In the genomic region with DNA sequence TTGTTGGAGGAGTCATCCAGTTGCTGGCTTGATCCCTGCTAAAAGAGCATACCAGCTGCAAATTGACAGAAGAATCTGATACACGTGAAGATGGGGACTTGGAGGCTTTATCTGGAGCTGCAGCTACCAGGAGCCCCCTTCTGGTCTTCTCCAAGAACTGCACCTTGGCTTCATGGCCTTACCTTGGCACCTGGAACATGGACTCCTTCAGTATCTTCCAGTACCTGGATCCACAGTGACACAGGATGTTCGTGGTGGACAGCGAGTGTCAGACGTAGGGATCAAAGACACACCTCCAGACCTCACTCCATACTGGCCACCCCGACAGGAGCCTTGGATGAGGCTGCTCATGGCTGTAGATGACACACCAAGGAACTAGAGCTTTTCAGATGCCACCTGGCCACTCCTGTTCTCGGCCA, we compare ENCODE assay signal across 8 cellular contexts. TPM values are rescaled to one million over a fixed set of nuclear protein-coding genes. Genes with fewer than 3 reads are reported as not detected.
DNase-seq lines count a peak whose midpoint lies in the region; ATAC-seq, FAIRE-seq and TF ChIP-seq lines count a peak whose summit lies in the region.

No MANE protein-coding gene starts in this region.

- no peak overlapping the region for H3K9ac ChIP-seq in HepG2 (ENCODE audit: insufficient read depth, low read depth, low read length)

- H2AFZ ChIP-seq in HepG2 (ENCODE audit: low read length) = no peak overlapping the region

- no peaks in the 10 kb centered on the region for H3K4me1 Mint-ChIP-seq in chondrocyte (ENCODE audit: low read depth)

- CTCF ChIA-PET in HepG2 (lab: Yijun Ruan, JAX; ENCODE audit: low intra/inter-chr PET ratio, low total read pairs) = interaction anchor here (1.2 to 6.0 kb wide), 4 partner anchors 70 to 300 kb away, joined by 3 to 153 read pairs (median 4); no protein-coding TSS in a partner anchor

- H3K4me2 ChIP-seq in HepG2 (ENCODE audit: low read depth, low read length) = no peak overlapping the region

- H3K27ac Mint-ChIP-seq in chondrocyte (ENCODE audit: unreplicated experiment) = no peak overlapping the region

- FAIRE-seq in HepG2 (lab: Jason Lieb, UNC) = peak; percentile 80

- peak; percentile 85 for ATAC-seq in HepG2
- ATAC-seq in HG03378 (IDR thresholded peaks at IDR 0.05; ENCODE audit: unreplicated experiment) = no peak

- no peaks in the 10 kb centered on the region for H3K79me2 ChIP-seq in HepG2 (ENCODE audit: insufficient read depth, low read length)

- POLR2A ChIA-PET in HepG2 (lab: Yijun Ruan, JAX) = interaction anchor here (2.2 kb wide), 1 partner anchor 77 kb away, joined by 5 read pairs; no protein-coding TSS in a partner anchor

- no peak overlapping the region for H3K4me3 ChIP-seq in H7 (ENCODE audit: insufficient read depth, low read depth, low read length)
- H3K4me3 ChIP-seq in HepG2 (replicated peaks in 1 of 3; ENCODE audit: insufficient read depth in 1 of 3, low read depth in 2 of 3, low read length in 3 of 3) = no peak overlapping the region

- H3K27me3 ChIP-seq in H7 (ENCODE audit: control insufficient read depth, insufficient read depth, low read length) (no peaks in the 10 kb centered on the region), HepG2 (ENCODE audit: control insufficient read depth in 1 of 2, insufficient read depth in 2 of 2, low read length in 2 of 2) (no peaks in the 10 kb centered on the region)

- no peaks in the 10 kb centered on the region for H3K27me3 Mint-ChIP-seq in chondrocyte (ENCODE audit: low read depth)

- peaks cover 11% of the 10 kb centered on the region for H3K9me3 Mint-ChIP-seq in chondrocyte (ENCODE audit: low read depth)

- TF ChIP-seq CTCF in AG09319 (IDR thresholded peaks at IDR 0.05; ENCODE audit: low read depth, low read length) = peak; percentile 97
- peak; percentile 87 for TF ChIP-seq CTCF in chondrocyte (IDR thresholded peaks at IDR 0.05)
- peak; percentile 91 for TF ChIP-seq CTCF in HepG2 (CRISPR knock-in tag; IDR thresholded peaks at IDR 0.05)

- TF ChIP-seq RAD21 in HepG2 (CRISPR knock-in tag; IDR thresholded peaks at IDR 0.05) = peak; percentile 86

- in situ Hi-C loops in HepG2 (cut with HindIII; ENCODE audit: extremely low pct_ligation_motif_present, low pct_unique_long_range_greater_than_20kb) = loop anchor here (5.0 kb wide), 1 partner anchor 78 kb away; no protein-coding TSS in a partner anchor

- intact Hi-C loops in HepG2 (cut with micrococcal nuclease; ENCODE audit: unreplicated experiment) = loop anchor here (1.0 kb wide), 1 partner anchor 76 kb away; no protein-coding TSS in a partner anchor

- H3K27ac ChIP-seq in HepG2 (ENCODE audit: extremely low read length, insufficient read depth, low read length) = no peak overlapping the region

- 8% methylated on average over 4 of the region's 6 CpGs for WGBS in HepG2 (ENCODE audit: low lambda C conversion rate)

- H3K36me3 Mint-ChIP-seq in chondrocyte (ENCODE audit: low read depth) = peaks cover 1% of the 10 kb centered on the region

- no TSS peak for BruUV-seq in HepG2 (replicated peaks; lab: Mats Ljungman, UMichigan)

- TF ChIP-seq EP300 in HepG2 (IDR thresholded peaks at IDR 0.05; ENCODE audit: low read depth in 2 of 2, low read length in 2 of 2) = no peak
- no peak for TF ChIP-seq EP300 in HepG2 (CRISPR knock-in tag; IDR thresholded peaks at IDR 0.05; ENCODE audit: borderline replicate concordance)

- no peak for TF ChIP-seq POLR2A in HepG2 (IDR thresholded peaks at IDR 0.05; ENCODE audit: insufficient read depth in 1 of 2, low read depth in 2 of 2, low read length in 2 of 2)

- H3K9me3 ChIP-seq in HepG2 (ENCODE audit: low read length) = 0 out of 2 replicates have a peak, but pooled peaks cover 5% of the 10 kb centered on the region

- H3K36me3 ChIP-seq in H7 (replicated peaks; ENCODE audit: control insufficient read depth, insufficient read depth, low read length) = no peaks in the 10 kb centered on the region
- H3K36me3 ChIP-seq in HepG2 (replicated peaks in 1 of 2; ENCODE audit: control insufficient read depth in 1 of 2, insufficient read depth in 2 of 2, low read length in 2 of 2) = no peaks in the 10 kb centered on the region

- DNase-seq in AG09319 (ENCODE audit: extremely low read depth, low read depth) (peak; percentile 52), H7 (peak; percentile 74), NCI-H446 (lab: John Stamatoyannopoulos, UW) (peak; percentile 75 to 90), chondrocyte (ENCODE audit: low spot score) (no peak), HepG2 (ENCODE audit: low spot score) (peak; percentile 75)
- peak; percentile 29 for DNase-seq in activated CD4-positive, CD25-positive, alpha-beta regulatory T cell treated with anti-CD3 and anti-CD28 coated beads, Interleukin-2, amount 50 U/mL, for 16 hours (ENCODE audit: low read depth, low spot score)
- peak; percentile 24 for DNase-seq in stimulated activated CD8-positive, alpha-beta memory T cell treated with anti-CD3 and anti-CD28 coated beads, Interleukin-12 subunit alpha, Interleukin-12 subunit beta, amount 100 ng/mL, for 4 hours (ENCODE audit: low read depth)

- no peaks in the 10 kb centered on the region for H3K4me1 ChIP-seq in HepG2 (ENCODE audit: insufficient read depth, low read length)

- no peak overlapping the region for H3K4me3 Mint-ChIP-seq in chondrocyte (ENCODE audit: unreplicated experiment)

- H4K20me1 ChIP-seq in HepG2 (ENCODE audit: insufficient read depth, low read length) = no peaks in the 10 kb centered on the region

TF ChIP-seq in HepG2, 621 proteins besides CTCF, POLR2A, EP300 and RAD21 (continues in another document):
- TF ChIP-seq, protein P1, sequence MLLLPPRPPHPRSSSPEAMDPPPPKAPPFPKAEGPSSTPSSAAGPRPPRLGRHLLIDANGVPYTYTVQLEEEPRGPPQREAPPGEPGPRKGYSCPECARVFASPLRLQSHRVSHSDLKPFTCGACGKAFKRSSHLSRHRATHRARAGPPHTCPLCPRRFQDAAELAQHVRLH (CRISPR knock-in tag; IDR thresholded peaks at IDR 0.05; ENCODE audit: borderline replicate concordance, low read depth) = peak; percentile 62; the same call in 1 of the 2 replicates
- TF ChIP-seq KLF9 (CRISPR knock-in tag; IDR thresholded peaks at IDR 0.05; ENCODE audit: low read depth) = no peak

RNA-seq across cellular contexts. Expression of a gene that starts 9.9 kb away (rescaled TPM):
- total RNA-seq in H7 (2014; rRNA removed; shearing (Covaris generic)) = not detected in 2 replicates
- total RNA-seq in chondrocyte (0.10 TPM in 1 of 3 replicates, not detected in the others), HepG2 (2016; rRNA removed; fragmentation: Illumina TruSeq; extraction: Trizol) (not detected in 2 replicates)
- total RNA-seq in HepG2 (2016; cell fraction: cytosol; rRNA removed; fragmentation: Illumina TruSeq; extraction: Trizol; ENCODE audit: low read depth) = not detected in 2 replicates
- not detected in 2 replicates for total RNA-seq in HepG2 (2016; cell fraction: insoluble cytoplasmic fraction; rRNA removed; fragmentation: Illumina TruSeq; extraction: Trizol)
- total RNA-seq in HepG2 (2016; cell fraction: membrane; rRNA removed; fragmentation: Illumina TruSeq; extraction: Trizol) = not detected in 2 replicates
- total RNA-seq in HepG2 (2016; cell fraction: nucleus; rRNA removed; fragmentation: Illumina TruSeq; extraction: Trizol) = not detected in 2 replicates
- polyA plus RNA-seq in HepG2 (2011; rRNA removed) = not detected in 2 replicates
- polyA plus RNA-seq in HepG2 (2011; cell fraction: cytosol; rRNA removed) = not detected in 2 replicates
- polyA plus RNA-seq in HepG2 (2011; cell fraction: nucleus; rRNA removed) = not detected in 2 replicates
- polyA plus RNA-seq in HepG2 (2012) = 0.35 and 0.60 TPM in 2 replicates
- not detected in 2 replicates for polyA plus RNA-seq in HepG2 (2016; cell fraction: cytosol; fragmentation: Illumina TruSeq; extraction: Trizol; ENCODE audit: low read depth)
- not detected in 2 replicates for polyA plus RNA-seq in HepG2 (2016; cell fraction: insoluble cytoplasmic fraction; fragmentation: Illumina TruSeq; extraction: Trizol; ENCODE audit: low read depth)
- polyA plus RNA-seq in HepG2 (2016; cell fraction: membrane; fragmentation: Illumina TruSeq; extraction: Trizol; ENCODE audit: low read depth) = not detected in 2 replicates
- polyA plus RNA-seq in HepG2 (2016; cell fraction: nucleus; fragmentation: Illumina TruSeq; extraction: Trizol; ENCODE audit: insufficient read depth, low read depth) = not detected in 2 replicates
- polyA minus RNA-seq in HepG2 (2011; rRNA and poly(A)+ RNA removed; ENCODE audit: low replicate concordance) = not detected in 2 replicates
- polyA minus RNA-seq in HepG2 (2011; cell fraction: cytosol; rRNA and poly(A)+ RNA removed) = not detected in 2 replicates
- not detected in 2 replicates for polyA minus RNA-seq in HepG2 (2011; cell fraction: nucleus; rRNA and poly(A)+ RNA removed)

RNA-seq across cellular contexts. Expression of a gene that starts 15.3 kb away (rescaled TPM):
- 2.9 and 3.8 TPM in 2 replicates for total RNA-seq in H7 (2014; rRNA removed; shearing (Covaris generic))
- total RNA-seq in chondrocyte (5.6 to 9.9 TPM (median 6.5 TPM) in 3 replicates), HepG2 (2016; rRNA removed; fragmentation: Illumina TruSeq; extraction: Trizol) (1.3 and 2.8 TPM in 2 replicates)
- 2.6 and 7.1 TPM in 2 replicates for total RNA-seq in HepG2 (2016; cell fraction: cytosol; rRNA removed; fragmentation: Illumina TruSeq; extraction: Trizol; ENCODE audit: low read depth)
- 1.5 and 2.5 TPM in 2 replicates for total RNA-seq in HepG2 (2016; cell fraction: insoluble cytoplasmic fraction; rRNA removed; fragmentation: Illumina TruSeq; extraction: Trizol)
- total RNA-seq in HepG2 (2016; cell fraction: membrane; rRNA removed; fragmentation: Illumina TruSeq; extraction: Trizol) = 1.8 and 2.4 TPM in 2 replicates
- 2.4 and 3.9 TPM in 2 replicates for total RNA-seq in HepG2 (2016; cell fraction: nucleus; rRNA removed; fragmentation: Illumina TruSeq; extraction: Trizol)
- polyA plus RNA-seq in HepG2 (2011; rRNA removed) = 2.4 and 3.3 TPM in 2 replicates
- polyA plus RNA-seq in HepG2 (2011; cell fraction: cytosol; rRNA removed) = 1.5 and 2.4 TPM in 2 replicates
- 3.3 and 4.9 TPM in 2 replicates for polyA plus RNA-seq in HepG2 (2011; cell fraction: nucleus; rRNA removed)
- 1.1 and 2.1 TPM in 2 replicates for polyA plus RNA-seq in HepG2 (2012)
- polyA plus RNA-seq in HepG2 (2016; cell fraction: cytosol; fragmentation: Illumina TruSeq; extraction: Trizol; ENCODE audit: low read depth) = 3.0 and 3.6 TPM in 2 replicates
- polyA plus RNA-seq in HepG2 (2016; cell fraction: insoluble cytoplasmic fraction; fragmentation: Illumina TruSeq; extraction: Trizol; ENCODE audit: low read depth) = 1.2 and 1.3 TPM in 2 replicates
- polyA plus RNA-seq in HepG2 (2016; cell fraction: membrane; fragmentation: Illumina TruSeq; extraction: Trizol; ENCODE audit: low read depth) = 1.8 and 2.9 TPM in 2 replicates
- polyA plus RNA-seq in HepG2 (2016; cell fraction: nucleus; fragmentation: Illumina TruSeq; extraction: Trizol; ENCODE audit: insufficient read depth, low read depth) = 3.0 and 6.2 TPM in 2 replicates
- 5.3 and 9.1 TPM in 2 replicates for polyA minus RNA-seq in HepG2 (2011; rRNA and poly(A)+ RNA removed; ENCODE audit: low replicate concordance)
- 1.3 and 3.3 TPM in 2 replicates for polyA minus RNA-seq in HepG2 (2011; cell fraction: cytosol; rRNA and poly(A)+ RNA removed)
- 3.6 and 6.2 TPM in 2 replicates for polyA minus RNA-seq in HepG2 (2011; cell fraction: nucleus; rRNA and poly(A)+ RNA removed)
